In the genomic region with DNA sequence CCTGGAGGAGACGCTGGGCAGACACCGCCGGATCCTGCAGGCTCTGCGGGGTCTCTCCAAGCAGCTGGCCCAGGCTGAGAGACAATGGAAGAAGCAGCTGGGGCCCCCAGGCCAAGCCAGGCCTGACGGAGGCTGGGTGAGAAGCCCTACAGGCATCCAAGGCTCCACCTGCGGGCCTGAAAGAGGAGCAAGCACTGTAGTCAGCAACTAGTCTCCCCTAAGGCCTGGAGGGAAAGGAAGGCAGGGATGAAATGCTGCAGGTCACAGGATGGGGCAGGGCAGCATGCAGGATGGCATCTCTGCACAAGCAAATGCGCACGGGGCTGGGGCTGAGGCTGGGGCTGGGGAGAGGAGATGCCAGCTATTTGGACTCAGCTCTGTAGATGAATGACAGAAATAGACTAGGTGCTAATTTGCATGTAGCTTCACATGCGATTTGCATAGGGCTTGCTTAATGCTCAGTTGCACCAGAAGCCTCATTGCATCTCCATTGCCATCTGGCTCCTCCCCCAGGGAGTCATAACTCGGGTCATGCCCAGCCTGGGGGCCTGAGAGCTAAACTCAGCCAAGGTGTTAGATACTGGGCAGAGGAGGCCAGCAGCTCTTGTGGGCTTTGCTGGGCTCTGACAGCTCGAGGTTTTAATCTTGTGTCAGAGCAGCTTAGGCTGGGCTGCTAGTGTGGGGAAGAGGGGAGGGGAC, we compare ENCODE assay signal across 10 cellular contexts. TPM values are rescaled to one million over a fixed set of nuclear protein-coding genes. Genes with fewer than 3 reads are reported as not detected.
DNase-seq lines count a peak whose midpoint lies in the region; ATAC-seq and TF ChIP-seq lines count a peak whose summit lies in the region.
"Had no signal": no experiment of that assay in that cellular context is flagged by ENCODE, and none has a peak within 500 bp of the region (broad histone marks: within the 10 kb centered on the region; RNA-seq: fewer than 3 reads in every experiment).

No MANE protein-coding gene starts in this region.

- no peaks in the 10 kb centered on the region for H3K36me3 Mint-ChIP-seq in stimulated activated memory B cell treated with anti-CD40 and anti-IgM and Interleukin-4, amounts not matched to agents 10 μg/mL and 1 μg/mL and 100 μg/mL, for 72 hours
- H3K36me3 Mint-ChIP-seq in endothelial cell (ENCODE audit: low read depth, unreplicated experiment), result no peaks in the 10 kb centered on the region

- TF ChIP-seq CTCF in endothelial cell (IDR thresholded peaks at IDR 0.05; ENCODE audit: unreplicated experiment), result no peak

- H3K9me3 Mint-ChIP-seq in stimulated activated memory B cell treated with anti-CD40 and anti-IgM and Interleukin-4, amounts not matched to agents 10 μg/mL and 1 μg/mL and 100 μg/mL, for 72 hours, result no peaks in the 10 kb centered on the region
- no peaks in the 10 kb centered on the region for H3K9me3 Mint-ChIP-seq in endothelial cell (ENCODE audit: unreplicated experiment)
- H3K9me3 Mint-ChIP-seq: dendritic cell treated with granulocyte-macrophage colony-stimulating factor and Interleukin-4, amounts not matched to agents 40 ng/mL and 50 ng/mL, for 4 days had no signal

- intact Hi-C loops in left cardiac atrium (cut with DNase I) (no loop called here), cardiac septum (cut with DNase I) (no loop called here)

- peak overlapping the region; percentile 55 for H3K4me3 Mint-ChIP-seq in stimulated activated memory B cell treated with anti-CD40 and anti-IgM and Interleukin-4, amounts not matched to agents 10 μg/mL and 1 μg/mL and 100 μg/mL, for 72 hours
- H3K4me3 Mint-ChIP-seq in endothelial cell (ENCODE audit: unreplicated experiment), result no peak overlapping the region
- H3K4me3 Mint-ChIP-seq: dendritic cell treated with granulocyte-macrophage colony-stimulating factor and Interleukin-4, amounts not matched to agents 40 ng/mL and 50 ng/mL, for 4 days had no signal

- peaks cover 33% of the 10 kb centered on the region for H3K27me3 Mint-ChIP-seq in stimulated activated memory B cell treated with anti-CD40 and anti-IgM and Interleukin-4, amounts not matched to agents 10 μg/mL and 1 μg/mL and 100 μg/mL, for 72 hours
- H3K27me3 Mint-ChIP-seq in endothelial cell (ENCODE audit: unreplicated experiment), result peaks cover 16% of the 10 kb centered on the region

- DNase-seq in left cardiac atrium (no peak), cardiac septum (ENCODE audit: low spot score) (no peak), NCI-H69 (lab: John Stamatoyannopoulos, UW) (peak; percentile 86), dermis blood vessel endothelial cell (no peak), kidney glomerular epithelial cell (lab: John Stamatoyannopoulos, UW) (no peak), endothelial cell (ENCODE audit: low spot score) (no peak)

- peak overlapping the region; percentile 48 for H3K27ac Mint-ChIP-seq in stimulated activated memory B cell treated with anti-CD40 and anti-IgM and Interleukin-4, amounts not matched to agents 10 μg/mL and 1 μg/mL and 100 μg/mL, for 72 hours
- no peak overlapping the region for H3K27ac Mint-ChIP-seq in endothelial cell (ENCODE audit: unreplicated experiment)
- H3K27ac Mint-ChIP-seq: dendritic cell treated with granulocyte-macrophage colony-stimulating factor and Interleukin-4, amounts not matched to agents 40 ng/mL and 50 ng/mL, for 4 days had no signal

- ATAC-seq in left cardiac atrium (peak; percentile 34 to 54), HG02678 (IDR thresholded peaks at IDR 0.05; ENCODE audit: unreplicated experiment) (peak; percentile 72)
- peak; percentile 86 for ATAC-seq in stimulated activated memory B cell treated with anti-CD40 and anti-IgM and Interleukin-4, amounts not matched to agents 10 μg/mL and 1 μg/mL and 100 μg/mL, for 72 hours

- peaks cover 51% of the 10 kb centered on the region for H3K4me1 Mint-ChIP-seq in stimulated activated memory B cell treated with anti-CD40 and anti-IgM and Interleukin-4, amounts not matched to agents 10 μg/mL and 1 μg/mL and 100 μg/mL, for 72 hours
- H3K4me1 Mint-ChIP-seq in endothelial cell (ENCODE audit: unreplicated experiment), result peaks cover 3% of the 10 kb centered on the region

RNA-seq across cellular contexts. Expression of a gene that starts 5.2 kb away (rescaled TPM):
- total RNA-seq in left cardiac atrium (10 to 100 TPM; 11.0 to 24.5 TPM), cardiac septum (0.67 TPM), dermis blood vessel endothelial cell (not detected in 2 replicates), endothelial cell (ENCODE audit: unreplicated experiment) (not detected)
- total RNA-seq: mononuclear cell had no signal

RNA-seq across cellular contexts. Expression of a gene that starts 8.6 kb away (rescaled TPM):
- total RNA-seq in left cardiac atrium, result 100 to 1,000 TPM in 1 of 2 donors, 10 to 100 TPM in 1; 72.9 to 110 TPM
- total RNA-seq in cardiac septum, result 7.9 TPM
- not detected in 2 replicates for total RNA-seq in dermis blood vessel endothelial cell
- total RNA-seq in endothelial cell (ENCODE audit: unreplicated experiment), result not detected

RNA-seq across cellular contexts. Expression of a gene that starts 21.7 kb away (rescaled TPM):
- 10 to 100 TPM; 35.3 to 41.4 TPM for total RNA-seq in left cardiac atrium
- 25.6 TPM for total RNA-seq in cardiac septum
- total RNA-seq in dermis blood vessel endothelial cell, result 31.0 and 39.3 TPM in 2 replicates
- 25.6 TPM for total RNA-seq in endothelial cell (ENCODE audit: unreplicated experiment)

RNA-seq across cellular contexts. Expression of a gene that starts 39.4 kb away (rescaled TPM):
- 10 to 100 TPM; 49.7 to 59.2 TPM for total RNA-seq in left cardiac atrium
- total RNA-seq in cardiac septum, result 29.5 TPM
- total RNA-seq in dermis blood vessel endothelial cell, result 31.5 and 87.8 TPM in 2 replicates
- 100 TPM for total RNA-seq in endothelial cell (ENCODE audit: unreplicated experiment)

RNA-seq across cellular contexts. Expression of a gene that starts 51.9 kb away (rescaled TPM):
- 10 to 100 TPM; 63.4 to 65.2 TPM for total RNA-seq in left cardiac atrium
- 33.3 TPM for total RNA-seq in cardiac septum
- total RNA-seq in dermis blood vessel endothelial cell, result 32.5 and 46.0 TPM in 2 replicates
- 56.1 TPM for total RNA-seq in endothelial cell (ENCODE audit: unreplicated experiment)
